ENCODE assay signal across 16 cellular contexts in genomic region chr9:83032065-83032625, GRCh38. TPM values are rescaled to one million over a fixed set of nuclear protein-coding genes. Genes with fewer than 3 reads are reported as not detected.
A peak's percentile ranks its signal among the peaks of the same experiment; 100 is the strongest.
DNase-seq lines count a peak whose midpoint lies in the region; ATAC-seq and TF ChIP-seq lines count a peak whose summit lies in the region.
"Had no signal": no experiment of that assay in that cellular context is flagged by ENCODE, and none has a peak within 500 bp of the region (broad histone marks: within the 10 kb centered on the region; RNA-seq: fewer than 3 reads in every experiment).

No MANE protein-coding gene starts in this region.

- H3K4me1 ChIP-seq in mammary epithelial cell (ENCODE audit: insufficient read depth, low read length) (peaks cover 39% of the 10 kb centered on the region), breast epithelium (no peaks in the 10 kb centered on the region), lung (ENCODE audit: control insufficient read depth in 2 of 2, insufficient read depth in 2 of 2, low read length in 2 of 2) (no peaks in the 10 kb centered on the region)

- H3K9me3 ChIP-seq in mammary epithelial cell (replicated peaks; ENCODE audit: insufficient read depth, low read length): no peaks in the 10 kb centered on the region
- H3K9me3 ChIP-seq in breast epithelium: no peaks in the 10 kb centered on the region
- no peaks in the 10 kb centered on the region for H3K9me3 ChIP-seq in lung (ENCODE audit: control insufficient read depth in 2 of 2, insufficient read depth in 1 of 2, low read length in 1 of 2)

- H3K4me3 ChIP-seq in mammary epithelial cell (replicated peaks in 1 of 3; ENCODE audit: insufficient read depth in 1 of 3, low read depth in 2 of 3, low read length in 3 of 3) (no peak overlapping the region), breast epithelium (no peak overlapping the region), lung (no peak overlapping the region)

- no peak overlapping the region for H3K9ac ChIP-seq in mammary epithelial cell (ENCODE audit: insufficient read depth, low read length)

- H3K27me3 ChIP-seq in mammary epithelial cell (ENCODE audit: insufficient read depth, low read length): no peaks in the 10 kb centered on the region
- H3K27me3 ChIP-seq in breast epithelium: no peaks in the 10 kb centered on the region
- no peaks in the 10 kb centered on the region for H3K27me3 ChIP-seq in lung (ENCODE audit: control insufficient read depth, insufficient read depth)

- 53% methylated on average over 2 of the region's 3 CpGs for WGBS in mammary epithelial cell (ENCODE audit: low coverage, missing lambda C conversion rate)
- WGBS in lung, 2 donors: 45 to 47% methylated on average over 3 of the region's 3 CpGs

- BruUV-seq in MCF 10A (replicated peaks; lab: Mats Ljungman, UMichigan): no TSS peak
- BruUV-seq in mammary epithelial cell (replicated peaks; lab: Mats Ljungman, UMichigan): no TSS peak

- no peak overlapping the region for H2AFZ ChIP-seq in mammary epithelial cell (ENCODE audit: low read depth, low read length)

- DNase-seq in MCF 10A (ENCODE audit: unreplicated experiment) (peak; percentile 54), mammary epithelial cell (no peak), breast epithelium (ENCODE audit: low spot score in 2 of 2) (peak in 1 of 2 donors; percentile 24), lung (ENCODE audit: low spot score) (peak; percentile 48), CD14-positive monocyte (ENCODE audit: low spot score) (no peak), NCI-H446 (lab: John Stamatoyannopoulos, UW) (no peak)
- DNase-seq in stimulated activated CD8-positive, alpha-beta memory T cell treated with anti-CD3 and anti-CD28 coated beads, Interleukin-4, amount 100 ng/mL, for 48 hours: no peak
- DNase-seq: HFFc6, KBM-7, NCI-H1436 treated with DMSO at 0.1 percent for 48 hours, NCI-H2081 treated with DMSO at 0.1 percent for 48 hours, NCI-H82 had no signal

- in situ Hi-C loops in mammary epithelial cell (cut with MboI; ENCODE audit: low sequenced_read_pairs in 2 of 2): no loop called here

- peaks cover 53% of the 10 kb centered on the region for H3K4me1 Mint-ChIP-seq in MCF 10A (ENCODE audit: insufficient read depth, unreplicated experiment)
- no peaks in the 10 kb centered on the region for H3K4me1 Mint-ChIP-seq in CD14-positive monocyte

- TF ChIP-seq CTCF in MCF 10A (IDR thresholded peaks at IDR 0.05; ENCODE audit: unreplicated experiment) (no peak), mammary epithelial cell (conservative IDR thresholded peaks at IDR 0.05 in 1 of 2, IDR thresholded peaks at IDR 0.05 in 1 of 2; ENCODE audit: extremely low read depth in 1 of 2, insufficient read depth in 1 of 2, low read depth in 1 of 2, low read length in 2 of 2) (no peak), breast epithelium (IDR thresholded peaks at IDR 0.05) (no peak), lung (IDR thresholded peaks at IDR 0.05; ENCODE audit: control extremely low read depth, extremely low read depth) (no peak), CD14-positive monocyte (IDR thresholded peaks at IDR 0.05) (no peak)

- H3K4me3 Mint-ChIP-seq in MCF 10A (ENCODE audit: unreplicated experiment): no peak overlapping the region
- no peak overlapping the region for H3K4me3 Mint-ChIP-seq in CD14-positive monocyte
- H3K4me3 Mint-ChIP-seq: HFFc6 had no signal

- CTCF ChIA-PET in MCF 10A (lab: Yijun Ruan, JAX): interaction anchor here (0.5 to 1.0 kb wide), 2 partner anchors 34 to 370 kb away, joined by 3 read pairs; no protein-coding TSS in a partner anchor
- CTCF ChIA-PET in mammary epithelial cell (lab: Charles Lee; ENCODE audit: low non-redundant PET): no interaction called here

- no peaks in the 10 kb centered on the region for H4K20me1 ChIP-seq in mammary epithelial cell (ENCODE audit: insufficient read depth, low read length)

- no peaks in the 10 kb centered on the region for H3K79me2 ChIP-seq in mammary epithelial cell (ENCODE audit: insufficient read depth, low read length)

- H3K27ac ChIP-seq in mammary epithelial cell (ENCODE audit: insufficient read depth, low read depth, low read length) (no peak overlapping the region), breast epithelium (peak overlapping the region; percentile 34 to 53), lung (ENCODE audit: low read depth in 1 of 2, low read length in 1 of 2) (no peak overlapping the region)
- H3K27ac ChIP-seq: C4-2B had no signal

- H3K9me3 Mint-ChIP-seq in MCF 10A (ENCODE audit: unreplicated experiment) (peaks cover 7% of the 10 kb centered on the region), CD14-positive monocyte (peaks cover 1 to 7% (median 5%) of the 10 kb centered on the region in 7 donors)
- H3K9me3 Mint-ChIP-seq: HFFc6 had no signal

- peak; percentile 69 for ATAC-seq in lung (ENCODE audit: insufficient read depth, low FRiP score)
- ATAC-seq: Panc1, Right ventricle myocardium inferior, SK-N-SH treated with all-trans-retinoic acid at 6 μM for 48 hours had no signal

- H3K4me2 ChIP-seq in mammary epithelial cell (ENCODE audit: insufficient read depth, low read depth, low read length): no peak overlapping the region

- H3K36me3 Mint-ChIP-seq in MCF 10A (ENCODE audit: insufficient read depth, unreplicated experiment): no peaks in the 10 kb centered on the region
- H3K36me3 Mint-ChIP-seq in CD14-positive monocyte: no peaks in the 10 kb centered on the region

- TF ChIP-seq POLR2A in breast epithelium (IDR thresholded peaks at IDR 0.05): no peak

- intact Hi-C loops in MCF 10A (cut with micrococcal nuclease): no loop called here
- intact Hi-C loops in mammary epithelial cell (cut with micrococcal nuclease): no loop called here
- intact Hi-C loops in breast epithelium (cut with DNase I; ENCODE audit: low total_unique reads): no loop called here
- intact Hi-C loops in CD14-positive monocyte (cut with micrococcal nuclease): no loop called here

- H3K27ac Mint-ChIP-seq in MCF 10A (ENCODE audit: low read depth, unreplicated experiment) (peak overlapping the region; percentile 83), CD14-positive monocyte (no peak overlapping the region)
- H3K27ac Mint-ChIP-seq: HFFc6 had no signal

- H3K36me3 ChIP-seq in mammary epithelial cell (ENCODE audit: insufficient read depth, low read length): no peaks in the 10 kb centered on the region
- H3K36me3 ChIP-seq in breast epithelium: no peaks in the 10 kb centered on the region
- H3K36me3 ChIP-seq in lung (ENCODE audit: control insufficient read depth in 2 of 2, insufficient read depth in 2 of 2, low read length in 2 of 2): no peaks in the 10 kb centered on the region

- no peaks in the 10 kb centered on the region for H3K27me3 Mint-ChIP-seq in MCF 10A (ENCODE audit: insufficient read depth, unreplicated experiment)
- peaks cover 0 to 3% (median 0%) of the 10 kb centered on the region in 3 donors for H3K27me3 Mint-ChIP-seq in CD14-positive monocyte (ENCODE audit: low read depth in 3 of 3)

- dilution Hi-C loops in mammary epithelial cell (cut with HindIII; ENCODE audit: low sequenced_read_pairs): no loop called here

- POLR2A ChIA-PET in MCF 10A (lab: Yijun Ruan, JAX): interaction anchor here (1.0 to 8.7 kb wide), 5 partner anchors 20 to 203 kb away, joined by 3 to 142 read pairs (median 3); partner anchors contain the start of gene RASEF

RNA-seq across cellular contexts. Expression of gene RASEF, which starts 30.8 kb away (rescaled TPM):
- total RNA-seq in MCF 10A (2022) (6.9 and 7.5 TPM in 2 replicates), mammary epithelial cell (1 to 10 TPM; 1.5 to 3.3 TPM), breast epithelium (10 to 100 TPM in 2 of 3 donors, not detected in 1; 39.3 to 50.1 TPM), lung (10 to 100 TPM; 12.4 to 23.6 TPM)
- polyA plus RNA-seq in mammary epithelial cell (1.1 TPM), lung (1 to 10 TPM; 5.2 to 6.4 TPM), CD14-positive monocyte (not detected)
- polyA minus RNA-seq in mammary epithelial cell: 0.93 TPM

Comparison
In these comparisons a context has a peak if more than half of its experiments do, and no peak if none do; other contexts are left out.
1. DNase-seq: peak in MCF 10A (single experiment) and lung (single experiment); none in mammary epithelial cell (single experiment), CD14-positive monocyte (single experiment), NCI-H446 (0 of 2) and stimulated activated CD8-positive, alpha-beta memory T cell treated with anti-CD3 and anti-CD28 coated beads, Interleukin-4, amount 100 ng/mL, for 48 hours (single experiment).
2. H3K27ac ChIP-seq: peak in breast epithelium (2 of 2); none in mammary epithelial cell (single experiment) and lung (0 of 2).